ENCODE assay signal across 8 cellular contexts in the genomic region with DNA sequence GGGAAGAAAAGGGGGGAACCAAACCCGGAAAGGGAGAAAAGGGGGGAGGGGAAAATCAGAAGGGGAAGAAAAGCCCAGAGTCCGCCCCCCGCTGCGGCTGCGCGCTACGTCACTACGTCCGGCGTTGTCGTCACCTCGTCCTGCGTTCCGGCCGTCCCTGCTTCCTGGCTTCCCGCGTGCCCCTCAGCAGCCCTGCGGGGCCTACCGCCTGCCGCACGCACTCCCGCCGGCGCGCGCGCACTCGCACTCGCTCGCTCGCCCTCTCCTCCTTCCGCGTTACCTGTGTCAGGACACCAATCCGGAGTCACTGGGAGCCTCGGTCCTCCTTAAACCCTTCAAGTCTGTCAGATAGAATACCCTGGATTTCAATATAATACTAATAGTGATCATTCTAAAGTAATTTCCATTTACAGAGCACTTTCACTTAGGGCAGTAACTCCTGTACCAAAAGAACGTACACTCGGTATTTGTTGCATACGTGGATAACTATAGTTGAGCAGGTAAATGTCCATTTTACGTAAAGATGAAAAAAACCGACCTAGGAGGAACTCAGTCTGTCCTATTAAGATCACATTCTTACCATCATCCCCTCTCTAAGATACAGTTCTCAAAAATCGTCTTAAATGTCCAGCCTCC. TPM values are rescaled to one million over a fixed set of nuclear protein-coding genes. Genes with fewer than 3 reads are reported as not detected.
DNase-seq lines count a peak whose midpoint lies in the region; ATAC-seq and TF ChIP-seq lines count a peak whose summit lies in the region.

A gene (minus strand): TSS at position 113 of the 636 bp plus-strand sequence. CDS start 120,615 bp downstream, outside the sequence.

- DNase-seq in BJ (ENCODE audit: low read depth) (no peak), NCI-H524 treated with DMSO at 0.1 percent for 48 hours (lab: John Stamatoyannopoulos, UW) (peak; percentile 68), choroid plexus epithelial cell (ENCODE audit: low read depth) (peak; percentile 95), kidney glomerular epithelial cell (lab: John Stamatoyannopoulos, UW) (peak; percentile 88)
- DNase-seq in activated CD4-positive, alpha-beta T cell treated with anti-CD3 and anti-CD28 coated beads for 4 hours: peak; percentile 94
- peak; percentile 92 to 94 for DNase-seq in stimulated activated CD4-positive, alpha-beta T cell treated with anti-CD3 and anti-CD28 coated beads, Interleukin-15, amount 100 ng/mL, for 48 hours (ENCODE audit: low read depth in 2 of 2)

- TF ChIP-seq CTCF in BJ (IDR thresholded peaks at IDR 0.05; ENCODE audit: insufficient read depth, low read depth, low read length) (no peak), choroid plexus epithelial cell (conservative IDR thresholded peaks at IDR 0.05; ENCODE audit: low read depth, low read length) (no peak)

- CTCF ChIA-PET in BJ (lab: Yijun Ruan, JAX): interaction anchor here (0.9 kb wide), 1 partner anchor 15 kb away, joined by 3 read pairs; no protein-coding TSS in a partner anchor

- no peaks in the 10 kb centered on the region for H3K36me3 ChIP-seq in BJ (ENCODE audit: control insufficient read depth, insufficient read depth, low read length)

- H3K4me3 ChIP-seq in BJ (ENCODE audit: low read depth, low read length) (peak within 1 kb of the TSS; percentile 55), choroid plexus epithelial cell (ENCODE audit: low read depth, low read length) (peak within 1 kb of the TSS; percentile 62)

- peak; percentile 95 for ATAC-seq in GM19324 (IDR thresholded peaks at IDR 0.05; ENCODE audit: low FRiP score, unreplicated experiment)
- peak; percentile 95 for ATAC-seq in HG03460 (IDR thresholded peaks at IDR 0.05; ENCODE audit: unreplicated experiment)

- POLR2A ChIA-PET in BJ (lab: Charles Lee): no interaction called here

- no peaks in the 10 kb centered on the region; the same call in 1 of the 2 replicates for H3K27me3 ChIP-seq in BJ (ENCODE audit: control insufficient read depth, insufficient read depth, low read length)

RNA-seq across cellular contexts. Expression of the gene that starts here (rescaled TPM):
- polyA plus RNA-seq in BJ (2011; rRNA removed): 12.6 and 27.4 TPM in 2 replicates
- polyA minus RNA-seq in BJ (2011; rRNA and poly(A)+ RNA removed): 26.1 and 35.0 TPM in 2 replicates
